ENCODE assay signal across 8 cellular contexts in the genomic region with DNA sequence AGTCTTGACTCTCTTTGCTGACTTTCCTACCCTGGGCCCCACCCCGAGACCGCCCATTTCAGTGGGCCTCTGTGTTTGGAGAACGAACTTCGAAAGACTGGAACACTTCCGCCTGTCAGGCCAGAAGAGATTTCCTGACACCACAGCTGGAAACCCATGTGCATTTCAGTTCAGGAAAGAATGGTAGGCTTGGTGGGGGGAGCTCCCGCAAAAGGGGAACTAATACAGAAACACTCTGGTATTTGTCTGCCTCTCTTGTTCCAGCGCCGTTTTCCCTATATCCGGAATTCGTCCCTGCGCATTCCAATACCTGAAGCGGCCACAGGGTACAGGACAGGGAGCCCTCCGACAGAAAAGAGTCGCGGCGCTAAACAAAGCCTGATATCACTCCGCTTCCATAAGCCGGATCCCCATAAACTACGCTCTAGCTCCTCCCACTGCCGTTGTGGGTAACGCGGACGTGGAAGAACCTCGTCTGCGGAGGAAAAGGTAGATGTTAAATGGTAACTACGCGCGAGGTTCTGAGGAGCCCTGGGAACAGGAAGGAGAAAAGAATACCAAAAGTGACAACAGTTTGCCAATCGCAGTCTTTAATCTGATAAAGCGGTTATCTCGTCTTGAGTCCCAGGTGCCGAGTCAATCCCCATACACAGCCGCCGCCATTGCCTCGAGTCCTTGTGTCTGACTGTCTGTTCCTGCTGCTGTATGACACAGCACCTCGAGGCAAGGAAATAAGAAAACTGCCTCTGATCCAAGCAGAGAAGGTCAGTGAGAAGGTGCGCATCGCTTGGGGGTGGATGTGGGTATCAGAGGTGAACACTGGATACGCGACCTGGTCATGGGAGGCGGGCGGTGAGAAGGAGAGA. TPM values are rescaled to one million over a fixed set of nuclear protein-coding genes. Genes with fewer than 3 reads are reported as not detected.
DNase-seq lines count a peak whose midpoint lies in the region; ATAC-seq and TF ChIP-seq lines count a peak whose summit lies in the region.

A gene (plus strand): TSS at position 432 of the 866 bp plus-strand sequence. CDS start 2,627 bp downstream, outside the sequence.

- H3K27me3 Mint-ChIP-seq in IgD-negative memory B cell (peaks cover 1% of the 10 kb centered on the region), naive B cell (peaks cover 0 to 3% (median 0%) of the 10 kb centered on the region in 3 donors)
- peaks cover 11% of the 10 kb centered on the region for H3K27me3 Mint-ChIP-seq in activated T-cell treated with anti-CD3 and anti-CD28 coated beads, Interleukin-2, amount 50 U/mL, for 72 hours (ENCODE audit: low read depth)
- H3K27me3 Mint-ChIP-seq in stimulated activated memory B cell treated with anti-CD40 and anti-IgM and Interleukin-4, amounts not matched to agents 10 μg/mL and 1 μg/mL and 100 μg/mL, for 72 hours = no peaks in the 10 kb centered on the region

- peak; percentile 93 for DNase-seq in DMS114 treated with DMSO at 0.1 percent for 48 hours (lab: John Stamatoyannopoulos, UW; ENCODE audit: unreplicated experiment)
- peak; percentile 67 to 71 for DNase-seq in activated T-cell treated with anti-CD3 and anti-CD28 coated beads, Interleukin-2, amount 50 U/mL, for 72 hours
- DNase-seq in fibroblast of mammary gland (ENCODE audit: low read depth) = peak; percentile 88
- peak; percentile 57 for DNase-seq in naive B cell

- ATAC-seq in GM21576 (IDR thresholded peaks at IDR 0.05; ENCODE audit: unreplicated experiment) = peak; percentile 89
- ATAC-seq in activated T-cell treated with anti-CD3 and anti-CD28 coated beads, Interleukin-2, amount 50 U/mL, for 72 hours (replicated peaks in 1 of 2) = peak; percentile 92 to 97
- ATAC-seq in naive B cell (ENCODE audit: low read depth in 2 of 2) = peak; percentile 82 to 87
- peak; percentile 89 for ATAC-seq in stimulated activated memory B cell treated with anti-CD40 and anti-IgM and Interleukin-4, amounts not matched to agents 10 μg/mL and 1 μg/mL and 100 μg/mL, for 72 hours

- peak within 1 kb of the TSS; percentile 92 to 96 (median 94) for H3K4me3 Mint-ChIP-seq in IgD-negative memory B cell
- H3K4me3 Mint-ChIP-seq in activated T-cell treated with anti-CD3 and anti-CD28 coated beads, Interleukin-2, amount 50 U/mL, for 72 hours = peak within 1 kb of the TSS; percentile 94 to 99
- H3K4me3 Mint-ChIP-seq in naive B cell = peak within 1 kb of the TSS; percentile 86 to 99 (median 96)
- peak within 1 kb of the TSS; percentile 99 for H3K4me3 Mint-ChIP-seq in stimulated activated memory B cell treated with anti-CD40 and anti-IgM and Interleukin-4, amounts not matched to agents 10 μg/mL and 1 μg/mL and 100 μg/mL, for 72 hours

- H3K9me3 Mint-ChIP-seq in IgD-negative memory B cell (peaks cover 0 to 3% (median 0%) of the 10 kb centered on the region in 3 donors), naive B cell (peaks cover 0 to 6% (median 0%) of the 10 kb centered on the region in 7 donors)
- no peaks in the 10 kb centered on the region for H3K9me3 Mint-ChIP-seq in activated T-cell treated with anti-CD3 and anti-CD28 coated beads, Interleukin-2, amount 50 U/mL, for 72 hours
- H3K9me3 Mint-ChIP-seq in stimulated activated memory B cell treated with anti-CD40 and anti-IgM and Interleukin-4, amounts not matched to agents 10 μg/mL and 1 μg/mL and 100 μg/mL, for 72 hours = no peaks in the 10 kb centered on the region

- peak within 1 kb of the TSS; percentile 83 for H3K4me3 ChIP-seq in fibroblast of mammary gland (ENCODE audit: control insufficient read depth, low read depth, low read length)

- H3K27ac Mint-ChIP-seq in IgD-negative memory B cell (peak within 1 kb of the TSS; percentile 44 to 98 (median 95)), naive B cell (peak within 1 kb of the TSS; percentile 83 to 96 (median 89))
- H3K27ac Mint-ChIP-seq in activated T-cell treated with anti-CD3 and anti-CD28 coated beads, Interleukin-2, amount 50 U/mL, for 72 hours = peak within 1 kb of the TSS; percentile 98
- H3K27ac Mint-ChIP-seq in stimulated activated memory B cell treated with anti-CD40 and anti-IgM and Interleukin-4, amounts not matched to agents 10 μg/mL and 1 μg/mL and 100 μg/mL, for 72 hours = peak within 1 kb of the TSS; percentile 95

- H3K4me1 Mint-ChIP-seq in IgD-negative memory B cell (peaks cover 2 to 14% (median 14%) of the 10 kb centered on the region in 3 donors), naive B cell (peaks cover 15 to 34% (median 26%) of the 10 kb centered on the region in 3 donors)
- peaks cover 9% of the 10 kb centered on the region for H3K4me1 Mint-ChIP-seq in activated T-cell treated with anti-CD3 and anti-CD28 coated beads, Interleukin-2, amount 50 U/mL, for 72 hours (ENCODE audit: low read depth)
- H3K4me1 Mint-ChIP-seq in stimulated activated memory B cell treated with anti-CD40 and anti-IgM and Interleukin-4, amounts not matched to agents 10 μg/mL and 1 μg/mL and 100 μg/mL, for 72 hours = peaks cover 23% of the 10 kb centered on the region

- no peaks in the 10 kb centered on the region for H3K36me3 Mint-ChIP-seq in IgD-negative memory B cell
- H3K36me3 Mint-ChIP-seq in activated T-cell treated with anti-CD3 and anti-CD28 coated beads, Interleukin-2, amount 50 U/mL, for 72 hours (ENCODE audit: insufficient read depth in 2 of 2) = peaks cover 4% of the 10 kb centered on the region in 2 donors
- H3K36me3 Mint-ChIP-seq in naive B cell = no peaks in the 10 kb centered on the region
- H3K36me3 Mint-ChIP-seq in stimulated activated memory B cell treated with anti-CD40 and anti-IgM and Interleukin-4, amounts not matched to agents 10 μg/mL and 1 μg/mL and 100 μg/mL, for 72 hours = peaks cover 9% of the 10 kb centered on the region

- no peak for TF ChIP-seq CTCF in fibroblast of mammary gland (conservative IDR thresholded peaks at IDR 0.05; ENCODE audit: control insufficient read depth, insufficient read depth, low read depth, low read length)

TF ChIP-seq in PFSK-1, 5 proteins besides CTCF, POLR2A, EP300 and RAD21:
- 0 out of 2 replicates have a peak, but pooled peaks have one; percentile 31 for TF ChIP-seq SIN3A (IDR thresholded peaks at IDR 0.05; ENCODE audit: borderline replicate concordance, insufficient read depth, low read length)
- TF ChIP-seq TAF1 (IDR thresholded peaks at IDR 0.05; ENCODE audit: borderline replicate concordance, insufficient read depth, low read length) = no peak
- TF ChIP-seq POLR2AphosphoS5 (IDR thresholded peaks at IDR 0.05; ENCODE audit: low read depth, low read length) = peak; percentile 71
- TF ChIP-seq FOXP2 (optimal IDR thresholded peaks at IDR 0.05; ENCODE audit: borderline replicate concordance, extremely low read depth, extremely low read length, insufficient read depth) = peak; percentile 18

RNA-seq across cellular contexts. Expression of the gene that starts here (rescaled TPM):
- 5.0 TPM for polyA plus RNA-seq in IgD-negative memory B cell
- polyA plus RNA-seq in PFSK-1 (2012; ENCODE audit: insufficient read length, low read depth) = 10.9 TPM
- 10 to 100 TPM; 10.7 to 11.5 TPM for total RNA-seq in activated T-cell treated with anti-CD3 and anti-CD28 coated beads, Interleukin-2, amount 50 U/mL, for 72 hours
- polyA plus RNA-seq in naive B cell (ENCODE audit: low read depth in 6 of 6) = 10 to 100 TPM in 3 of 6 donors, 1 to 10 TPM in 3; 6.9 to 18.9 (median 10.2) TPM

Comparison
In these comparisons a context has a peak if more than half of its experiments do, and no peak if none do; other contexts are left out.
1. Peak in every context shown above with its lines: DNase-seq, ATAC-seq and H3K4me3 ChIP-seq.